Comparison of ENCODE assay signal across 29 cellular contexts in the genomic region with DNA sequence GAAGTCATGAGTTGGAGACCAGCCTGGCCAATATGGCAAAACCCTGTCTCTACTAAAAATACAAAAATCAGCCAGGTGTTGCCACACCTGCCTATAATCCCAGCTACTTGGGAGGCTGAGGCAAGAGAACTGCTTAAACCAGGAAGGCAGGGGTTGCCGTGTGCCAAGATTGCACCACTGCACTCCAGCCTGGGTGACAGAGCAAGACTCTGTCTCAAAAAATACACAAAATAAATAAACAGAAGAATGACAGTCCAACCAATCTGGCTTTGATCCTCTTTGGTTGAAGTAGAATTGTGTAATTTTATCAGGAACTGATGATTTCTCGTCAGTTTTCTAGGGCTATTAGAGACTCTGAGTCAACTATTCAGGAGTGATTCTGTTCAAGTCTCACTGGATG.
"Had no signal": no experiment of that assay in that cellular context is flagged by ENCODE, and none has a peak within 500 bp of the region (broad histone marks: within the 10 kb centered on the region; RNA-seq: fewer than 3 reads in every experiment).

No MANE protein-coding gene starts in this region.

- H3K4me3 ChIP-seq: ascending aorta, breast epithelium, cardiac muscle cell, colonic mucosa, esophagus squamous epithelium, gastroesophageal sphincter had no signal

- H3K36me3 ChIP-seq: colonic mucosa had no signal

- H3K4me1 Mint-ChIP-seq: activated naive CD4-positive, alpha-beta T cell treated with anti-CD3 and anti-CD28 coated beads, Interleukin-2, amount 10 ng/mL, durations not matched to agents 7 days and 5 days; brain had no signal

- H3K9me3 ChIP-seq: ascending aorta, breast epithelium, colonic mucosa, esophagus squamous epithelium, gastroesophageal sphincter had no signal

- H3K27ac Mint-ChIP-seq: activated CD4-positive, alpha-beta memory T cell treated with anti-CD3 and anti-CD28 coated beads for 36 hours; activated CD4-positive, alpha-beta T cell treated with anti-CD3 and anti-CD28 coated beads for 36 hours; activated CD4-positive, alpha-beta T cell treated with anti-CD3 and anti-CD28 coated beads, Interleukin-2, amount 10 ng/mL, durations not matched to agents 24 days and 14 days; activated naive CD4-positive, alpha-beta T cell treated with anti-CD3 and anti-CD28 coated beads, Interleukin-2, amount 10 ng/mL, durations not matched to agents 7 days and 5 days; activated naive CD8-positive, alpha-beta T cell treated with anti-CD3 and anti-CD28 coated beads, Interleukin-2, amount 10 ng/mL, durations not matched to agents 7 days and 5 days; activated T-helper 1 cell treated with anti-CD3 and anti-CD28 coated beads, Interleukin-12 subunit alpha, Interleukin-12 subunit beta, Interleukin-2, Interleukin-4 antibody, amounts not matched to agents 30 ng/mL and 10 ng/mL and 1 ng/mL, durations not matched to agents 14 hours and 24 hours and 36 hours; activated T-helper 2 cell treated with anti-CD3 and anti-CD28 coated beads, Interferon-gamma antibody, Interleukin-2, Interleukin-4, amounts not matched to agents 10 μg/mL and 5 μg/mL and 100 μg/mL, durations not matched to agents 14 hours and 24 hours and 36 hours; brain had no signal

- DNase-seq: activated CD4-positive, alpha-beta memory T cell treated with anti-CD3 and anti-CD28 coated beads for 36 hours; activated CD4-positive, alpha-beta T cell treated with anti-CD3 and anti-CD28 coated beads for 36 hours; activated CD4-positive, alpha-beta T cell treated with anti-CD3 and anti-CD28 coated beads, Interleukin-2, amount 10 ng/mL, durations not matched to agents 24 days and 14 days; activated CD4-positive, CD25-positive, alpha-beta regulatory T cell; activated CD4-positive, CD25-positive, alpha-beta regulatory T cell treated with anti-CD3 and anti-CD28 coated beads, Interleukin-2, amount 50 U/mL, for 72 hours; activated CD8-positive, alpha-beta memory T cell treated with anti-CD3 and anti-CD28 coated beads, Interleukin-2, amount 50 U/mL, for 48 hours; activated effector memory CD4-positive, alpha-beta T cell treated with anti-CD3 and anti-CD28 coated beads, Interleukin-2, amount 50 U/mL, for 16 hours; activated naive CD4-positive, alpha-beta T cell; activated naive CD4-positive, alpha-beta T cell treated with anti-CD3 and anti-CD28 coated beads, Interleukin-2, amount 10 ng/mL, durations not matched to agents 7 days and 5 days; activated naive CD8-positive, alpha-beta T cell treated with anti-CD3 and anti-CD28 coated beads, Interleukin-2, amount 10 ng/mL, durations not matched to agents 7 days and 5 days; activated T-cell treated with anti-CD3 and anti-CD28 coated beads for 4 hours; activated T-cell treated with anti-CD3 and anti-CD28 coated beads, Interleukin-2, amount 50 U/mL, for 4 hours; central memory CD4-positive, alpha-beta T cell; cerebellar nuclear complex; colonic mucosa; effector CD8-positive, alpha-beta T cell; esophagus squamous epithelium; foreskin melanocyte; T-helper 1 cell; T-helper 2 cell had no signal

- ATAC-seq: activated CD4-positive, alpha-beta T cell treated with anti-CD3 and anti-CD28 coated beads for 36 hours; activated naive CD4-positive, alpha-beta T cell treated with anti-CD3 and anti-CD28 coated beads, Interleukin-2, amount 50 U/mL, for 72 hours; activated T-cell treated with anti-CD3 and anti-CD28 coated beads, Interleukin-2, amount 50 U/mL, for 4 hours; gastroesophageal sphincter had no signal

- H3K27me3 ChIP-seq: ascending aorta, breast epithelium, cardiac muscle cell, colonic mucosa, esophagus squamous epithelium, gastroesophageal sphincter had no signal

- H3K4me3 Mint-ChIP-seq: activated CD4-positive, alpha-beta memory T cell treated with anti-CD3 and anti-CD28 coated beads for 36 hours; activated CD4-positive, alpha-beta T cell treated with anti-CD3 and anti-CD28 coated beads for 36 hours; activated CD4-positive, alpha-beta T cell treated with anti-CD3 and anti-CD28 coated beads, Interleukin-2, amount 10 ng/mL, durations not matched to agents 24 days and 14 days; activated naive CD4-positive, alpha-beta T cell treated with anti-CD3 and anti-CD28 coated beads, Interleukin-2, amount 10 ng/mL, durations not matched to agents 7 days and 5 days; activated naive CD8-positive, alpha-beta T cell treated with anti-CD3 and anti-CD28 coated beads, Interleukin-2, amount 10 ng/mL, durations not matched to agents 7 days and 5 days; activated T-cell treated with anti-CD3 and anti-CD28 coated beads, Interleukin-2, amount 50 U/mL, for 4 hours; activated T-helper 1 cell treated with anti-CD3 and anti-CD28 coated beads, Interleukin-12 subunit alpha, Interleukin-12 subunit beta, Interleukin-2, Interleukin-4 antibody, amounts not matched to agents 30 ng/mL and 10 ng/mL and 1 ng/mL, durations not matched to agents 14 hours and 24 hours and 36 hours; brain had no signal

- H3K4me1 ChIP-seq: ascending aorta, breast epithelium, colonic mucosa, esophagus squamous epithelium, gastroesophageal sphincter had no signal

- H3K27me3 Mint-ChIP-seq: activated CD4-positive, alpha-beta memory T cell treated with anti-CD3 and anti-CD28 coated beads for 36 hours; activated CD4-positive, alpha-beta T cell treated with anti-CD3 and anti-CD28 coated beads for 36 hours; activated CD4-positive, alpha-beta T cell treated with anti-CD3 and anti-CD28 coated beads, Interleukin-2, amount 10 ng/mL, durations not matched to agents 24 days and 14 days; activated naive CD4-positive, alpha-beta T cell treated with anti-CD3 and anti-CD28 coated beads, Interleukin-2, amount 10 ng/mL, durations not matched to agents 7 days and 5 days; activated naive CD8-positive, alpha-beta T cell treated with anti-CD3 and anti-CD28 coated beads, Interleukin-2, amount 10 ng/mL, durations not matched to agents 7 days and 5 days; brain had no signal

- H3K27ac ChIP-seq: ascending aorta, breast epithelium, cardiac muscle cell, colonic mucosa, epithelial cell of prostate, esophagus squamous epithelium, gastroesophageal sphincter had no signal
